ENCODE assay signal across 9 cellular contexts in genomic region chr11:2182075-2182474, GRCh38. TPM values are rescaled to one million over a fixed set of nuclear protein-coding genes. Genes with fewer than 3 reads are reported as not detected.
"Had no signal": no experiment of that assay in that cellular context is flagged by ENCODE, and none has a peak within 500 bp of the region (broad histone marks: within the 10 kb centered on the region; RNA-seq: fewer than 3 reads in every experiment).

No MANE protein-coding gene starts in this region.

- DNase-seq: H9, HCEC 1CT, HFFc6, IMR-90, KG1 had no signal

- ATAC-seq: GM23338, K562 had no signal

- H3K4me2 ChIP-seq: GM23338 had no signal

- H3K4me3 ChIP-seq: GM23338, K562 had no signal

- H2AFZ ChIP-seq: GM23338 had no signal

RNA-seq across cellular contexts. Expression of gene TH, which starts 10.5 kb away (rescaled TPM):
- total RNA-seq: GM23338, H1, H9, HFFc6, IMR-90, K562 had no signal
- polyA plus RNA-seq: K562 had no signal

RNA-seq across cellular contexts. Expression of gene INS, which starts 21.1 kb away (rescaled TPM):
- total RNA-seq: GM23338, H1, H9, HFFc6, HT-29, IMR-90, K562 had no signal
- polyA plus RNA-seq: GM23338, H1, IMR-90, K562 had no signal

RNA-seq across cellular contexts. Expression of gene IGF2, which starts 42.9 kb away (rescaled TPM):
- polyA plus RNA-seq: K562 had no signal
